Comparison of ENCODE assay signal across 18 cellular contexts in the genomic region with DNA sequence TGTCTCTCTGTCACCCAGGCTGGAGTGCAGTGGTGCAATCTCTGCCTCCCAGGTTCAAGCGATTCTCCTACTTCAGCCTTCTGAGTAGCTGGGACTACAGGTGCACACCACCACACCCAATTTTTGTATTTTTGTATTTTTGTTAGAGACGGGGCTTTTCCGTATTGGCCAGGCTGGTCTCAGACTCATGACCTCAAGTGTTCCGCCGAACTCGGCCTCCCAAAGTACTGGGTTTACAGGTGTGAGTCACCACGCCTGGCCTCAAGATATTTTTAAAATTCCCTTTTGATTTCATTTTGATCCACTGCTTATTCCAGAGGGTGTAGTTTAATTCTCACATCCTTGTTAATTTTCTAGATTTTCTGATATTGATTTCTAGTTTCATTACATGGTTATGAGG. TPM values are rescaled to one million over a fixed set of nuclear protein-coding genes. Genes with fewer than 3 reads are reported as not detected.
A peak's percentile ranks its signal among the peaks of the same experiment; 100 is the strongest.
DNase-seq lines count a peak whose midpoint lies in the region; ATAC-seq, FAIRE-seq and TF ChIP-seq lines count a peak whose summit lies in the region.
"Had no signal": no experiment of that assay in that cellular context is flagged by ENCODE, and none has a peak within 500 bp of the region (broad histone marks: within the 10 kb centered on the region; RNA-seq: fewer than 3 reads in every experiment).

No MANE protein-coding gene starts in this region.

- peak overlapping the region; percentile 16 for H3K27ac Mint-ChIP-seq in activated naive CD8-positive, alpha-beta T cell
- no peak overlapping the region for H3K27ac Mint-ChIP-seq in stimulated activated effector memory CD8-positive, alpha-beta T cell treated with anti-CD3 and anti-CD28 coated beads, Interleukin-12 subunit alpha, Interleukin-12 subunit beta, amount 100 ng/mL, for 72 hours

- ATAC-seq in Right ventricle myocardium superior (ENCODE audit: poor library complexity), result no peak
- no peak for ATAC-seq in stimulated activated effector memory CD8-positive, alpha-beta T cell treated with anti-CD3 and anti-CD28 coated beads, Interleukin-12 subunit alpha, Interleukin-12 subunit beta, amount 100 ng/mL, for 72 hours
- ATAC-seq in upper lobe of left lung (ENCODE audit: low FRiP score in 2 of 2), result no peak
- ATAC-seq in sciatic nerve, result no peak
- ATAC-seq: heart left ventricle, K562 had no signal

- H3K4me3 Mint-ChIP-seq in activated naive CD8-positive, alpha-beta T cell, result peak overlapping the region; percentile 88
- H3K4me3 Mint-ChIP-seq in stimulated activated effector memory CD8-positive, alpha-beta T cell treated with anti-CD3 and anti-CD28 coated beads, Interleukin-12 subunit alpha, Interleukin-12 subunit beta, amount 100 ng/mL, for 72 hours, result peak overlapping the region; percentile 43

- H3K36me3 Mint-ChIP-seq in activated naive CD8-positive, alpha-beta T cell, result peaks cover 30% of the 10 kb centered on the region
- no peaks in the 10 kb centered on the region for H3K36me3 Mint-ChIP-seq in stimulated activated effector memory CD8-positive, alpha-beta T cell treated with anti-CD3 and anti-CD28 coated beads, Interleukin-12 subunit alpha, Interleukin-12 subunit beta, amount 100 ng/mL, for 72 hours

- TF ChIP-seq EP300 in upper lobe of left lung (IDR thresholded peaks at IDR 0.05), result no peak

- no peak for TF ChIP-seq CTCF in left ventricle myocardium inferior (IDR thresholded peaks at IDR 0.05; ENCODE audit: borderline replicate concordance)
- TF ChIP-seq CTCF in upper lobe of left lung (IDR thresholded peaks at IDR 0.05), result no peak

- TF ChIP-seq POLR2A in upper lobe of left lung (IDR thresholded peaks at IDR 0.05), result no peak

- H3K9me3 ChIP-seq in left ventricle myocardium inferior (replicated peaks) (no peaks in the 10 kb centered on the region), upper lobe of left lung (no peaks in the 10 kb centered on the region)
- H3K9me3 ChIP-seq: heart left ventricle had no signal

- H3K36me3 ChIP-seq in left ventricle myocardium inferior (no peaks in the 10 kb centered on the region), upper lobe of left lung (no peaks in the 10 kb centered on the region)
- H3K36me3 ChIP-seq: brain microvascular endothelial cell had no signal

- H3K4me1 ChIP-seq in left ventricle myocardium inferior (peaks cover 26% of the 10 kb centered on the region), upper lobe of left lung (peaks cover 4 to 23% (median 12%) of the 10 kb centered on the region in 4 donors)

- no peaks in the 10 kb centered on the region for H3K27me3 Mint-ChIP-seq in activated naive CD8-positive, alpha-beta T cell

- intact Hi-C loops in left ventricle myocardium inferior (cut with micrococcal nuclease), result no loop called here
- intact Hi-C loops in Right ventricle myocardium superior (cut with DNase I), result no loop called here
- intact Hi-C loops in sciatic nerve (cut with DNase I), result no loop called here

- no peaks in the 10 kb centered on the region for H3K9me3 Mint-ChIP-seq in activated naive CD8-positive, alpha-beta T cell (ENCODE audit: low read depth)
- no peaks in the 10 kb centered on the region for H3K9me3 Mint-ChIP-seq in stimulated activated effector memory CD8-positive, alpha-beta T cell treated with anti-CD3 and anti-CD28 coated beads, Interleukin-12 subunit alpha, Interleukin-12 subunit beta, amount 100 ng/mL, for 72 hours

- FAIRE-seq in GM19239 (lab: Jason Lieb, UNC), result peak; percentile 70
- FAIRE-seq: K562, RCC 7860 had no signal

- H3K4me1 Mint-ChIP-seq in activated naive CD8-positive, alpha-beta T cell (ENCODE audit: low read depth), result peaks cover 75% of the 10 kb centered on the region
- peaks cover 37% of the 10 kb centered on the region for H3K4me1 Mint-ChIP-seq in stimulated activated effector memory CD8-positive, alpha-beta T cell treated with anti-CD3 and anti-CD28 coated beads, Interleukin-12 subunit alpha, Interleukin-12 subunit beta, amount 100 ng/mL, for 72 hours

- no peak for DNase-seq in left ventricle myocardium inferior
- no peak for DNase-seq in Right ventricle myocardium superior
- no peak for DNase-seq in GM19239 (ENCODE audit: insufficient read length, low spot score)
- no peak for DNase-seq in stimulated activated effector memory CD8-positive, alpha-beta T cell treated with anti-CD3 and anti-CD28 coated beads, Interleukin-12 subunit alpha, Interleukin-12 subunit beta, amount 100 ng/mL, for 72 hours (ENCODE audit: low spot score in 2 of 2)
- DNase-seq in upper lobe of left lung, result no peak
- DNase-seq in sciatic nerve (ENCODE audit: low spot score), result no peak
- DNase-seq: activated CD4-positive, alpha-beta T cell treated with anti-CD3 and anti-CD28 coated beads, Interleukin-2, amount 50 U/mL, for 4 hours; activated gamma-delta T cell; brain microvascular endothelial cell; heart left ventricle; NCI-H1930; NCI-H446 treated with DMSO at 0.1 percent for 48 hours; nucleus accumbens had no signal

- no peak overlapping the region for H3K4me3 ChIP-seq in left ventricle myocardium inferior
- no peak overlapping the region for H3K4me3 ChIP-seq in upper lobe of left lung
- H3K4me3 ChIP-seq: coronary artery, K562, SK-N-MC had no signal

- peak overlapping the region; percentile 86 for H3K27ac ChIP-seq in left ventricle myocardium inferior (replicated peaks)
- H3K27ac ChIP-seq in upper lobe of left lung, result peak overlapping the region in 2 of 4 donors; percentile 59 to 63
- H3K27ac ChIP-seq: brain microvascular endothelial cell, coronary artery, SK-N-MC had no signal

- WGBS in upper lobe of left lung, 2 donors, result 97% methylated on average over 7 of the region's 7 CpGs

- H3K27me3 ChIP-seq in left ventricle myocardium inferior (ENCODE audit: low read depth), result no peaks in the 10 kb centered on the region
- no peaks in the 10 kb centered on the region for H3K27me3 ChIP-seq in upper lobe of left lung
- H3K27me3 ChIP-seq: brain microvascular endothelial cell, heart left ventricle had no signal

RNA-seq across cellular contexts. Expression of gene IFI44L, which starts 3.8 kb away (rescaled TPM):
- total RNA-seq in left ventricle myocardium inferior, result 5.4 TPM
- total RNA-seq in Right ventricle myocardium superior, result 3.3 TPM
- total RNA-seq in upper lobe of left lung, result 10 to 100 TPM in 4 of 6 donors, 1 to 10 TPM in 2; 6.1 to 29.3 (median 18.3) TPM
- 20.2 TPM for total RNA-seq in sciatic nerve

RNA-seq across cellular contexts. Expression of gene IFI44, which starts 25.6 kb away (rescaled TPM):
- total RNA-seq in left ventricle myocardium inferior, result 6.6 TPM
- total RNA-seq in Right ventricle myocardium superior, result 6.7 TPM
- 10 to 100 TPM; 18.8 to 60.8 (median 37.2) TPM for total RNA-seq in upper lobe of left lung
- total RNA-seq in sciatic nerve, result 38.9 TPM
